Comparison of ENCODE assay signal across 8 cellular contexts in the genomic region with DNA sequence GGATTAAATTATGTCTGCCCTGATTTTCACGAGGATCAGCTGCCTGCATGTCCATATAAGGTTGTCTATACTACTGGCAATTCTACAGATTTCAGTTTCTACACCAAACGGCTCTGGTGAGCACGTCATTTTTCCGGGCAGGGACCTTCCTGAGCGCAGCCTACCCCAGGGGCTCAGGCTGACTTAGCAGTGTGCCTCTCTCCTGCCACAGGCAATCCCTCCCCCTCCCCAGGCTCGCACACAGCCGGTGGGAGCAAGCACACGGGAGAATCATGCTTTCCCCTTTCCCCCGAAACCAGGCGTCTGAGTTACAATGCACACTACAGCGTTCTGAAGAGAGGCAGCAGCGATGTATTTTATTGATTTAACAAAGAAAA. TPM values are rescaled to one million over a fixed set of nuclear protein-coding genes. Genes with fewer than 3 reads are reported as not detected.
DNase-seq lines count a peak whose midpoint lies in the region; ATAC-seq lines count a peak whose summit lies in the region.

No MANE protein-coding gene starts in this region.

- peak overlapping the region; percentile 100 for H3K27ac Mint-ChIP-seq in activated naive CD4-positive, alpha-beta T cell treated with anti-CD3 and anti-CD28 coated beads, Interleukin-2, amount 50 U/mL, for 24 hours

- no peaks in the 10 kb centered on the region for H3K27me3 Mint-ChIP-seq in activated naive CD4-positive, alpha-beta T cell treated with anti-CD3 and anti-CD28 coated beads, Interleukin-2, amount 50 U/mL, for 24 hours

- intact Hi-C loops in Right ventricle myocardium superior (cut with DNase I), result loop anchor here (5.0 to 10.0 kb wide), 3 partner anchors 132 to 882 kb away; no protein-coding TSS in a partner anchor

- H3K9me3 Mint-ChIP-seq in activated naive CD4-positive, alpha-beta T cell treated with anti-CD3 and anti-CD28 coated beads, Interleukin-2, amount 50 U/mL, for 24 hours, result no peaks in the 10 kb centered on the region

- H3K4me3 Mint-ChIP-seq in activated naive CD4-positive, alpha-beta T cell treated with anti-CD3 and anti-CD28 coated beads, Interleukin-2, amount 50 U/mL, for 24 hours, result peak overlapping the region; percentile 91

- peaks cover 43% of the 10 kb centered on the region for H3K36me3 Mint-ChIP-seq in activated naive CD4-positive, alpha-beta T cell treated with anti-CD3 and anti-CD28 coated beads, Interleukin-2, amount 50 U/mL, for 24 hours

- ATAC-seq in HG03064 (IDR thresholded peaks at IDR 0.05; ENCODE audit: low read depth, unreplicated experiment), result peak; percentile 31
- peak; percentile 1 for ATAC-seq in Right ventricle myocardium superior (ENCODE audit: poor library complexity)

- peaks cover 64% of the 10 kb centered on the region for H3K4me1 Mint-ChIP-seq in activated naive CD4-positive, alpha-beta T cell treated with anti-CD3 and anti-CD28 coated beads, Interleukin-2, amount 50 U/mL, for 24 hours

- DNase-seq in NCI-H345 (lab: John Stamatoyannopoulos, UW) (peak; percentile 38), NCI-H345 treated with DMSO at 0.1 percent for 48 hours (lab: John Stamatoyannopoulos, UW; ENCODE audit: unreplicated experiment) (no peak), RPMI8226 (peak; percentile 82), Right ventricle myocardium superior (peak; percentile 59), pons (ENCODE audit: low spot score) (peak; percentile 67), NCI-H1930 (lab: John Stamatoyannopoulos, UW) (no peak)

RNA-seq across cellular contexts. Expression of a gene that starts 1.7 kb away (rescaled TPM):
- 60.2 TPM for total RNA-seq in Right ventricle myocardium superior

Comparison
In these comparisons a context has a peak if more than half of its experiments do, and no peak if none do; other contexts are left out.
1. DNase-seq: peak in NCI-H345 (single experiment), RPMI8226 (single experiment), Right ventricle myocardium superior (single experiment) and pons (single experiment); none in NCI-H345 treated with DMSO at 0.1 percent for 48 hours (single experiment) and NCI-H1930 (0 of 2).